21 cellular contexts compared by ENCODE assay signal in genomic region chrX:47915886-47916493, GRCh38.
A peak's percentile ranks its signal among the peaks of the same experiment; 100 is the strongest.
DNase-seq lines count a peak whose midpoint lies in the region; ATAC-seq, FAIRE-seq and TF ChIP-seq lines count a peak whose summit lies in the region.
"Had no signal": no experiment of that assay in that cellular context is flagged by ENCODE, and none has a peak within 500 bp of the region (broad histone marks: within the 10 kb centered on the region; RNA-seq: fewer than 3 reads in every experiment).

No MANE protein-coding gene starts in this region.

- POLR2A ChIA-PET in HepG2 (lab: Yijun Ruan, JAX): no interaction called here

- peak overlapping the region in 2 of 3 donors; percentile 19 to 33 for H3K4me3 ChIP-seq in liver (ENCODE audit: low read depth in 1 of 3, low read length in 3 of 3)
- no peak overlapping the region for H3K4me3 ChIP-seq in HepG2 (replicated peaks in 1 of 3; ENCODE audit: insufficient read depth in 1 of 3, low read depth in 2 of 3, low read length in 3 of 3)
- H3K4me3 ChIP-seq in astrocyte (ENCODE audit: insufficient read depth, low read depth, low read length): no peak overlapping the region
- H3K4me3 ChIP-seq in uterus: no peak overlapping the region
- H3K4me3 ChIP-seq: BLaER1, GM23338, HAP-1 had no signal

- H3K27ac ChIP-seq in liver (ENCODE audit: low read depth in 1 of 2, low read length in 2 of 2): no peak overlapping the region
- H3K27ac ChIP-seq in HepG2 (ENCODE audit: extremely low read length, insufficient read depth, low read length): no peak overlapping the region
- no peak overlapping the region for H3K27ac ChIP-seq in astrocyte (ENCODE audit: low read depth, low read length)
- H3K27ac ChIP-seq in uterus: no peak overlapping the region
- H3K27ac ChIP-seq: 22Rv1, BLaER1, C4-2B had no signal

- no peak for TF ChIP-seq CTCF in liver (IDR thresholded peaks at IDR 0.05; ENCODE audit: low read depth, low read length, missing input control)
- TF ChIP-seq CTCF in HepG2 (CRISPR knock-in tag; IDR thresholded peaks at IDR 0.05): no peak
- TF ChIP-seq CTCF in astrocyte (IDR thresholded peaks at IDR 0.05; ENCODE audit: insufficient read depth, low read depth, low read length): no peak
- no peak for TF ChIP-seq CTCF in endothelial cell (IDR thresholded peaks at IDR 0.05; ENCODE audit: unreplicated experiment)
- TF ChIP-seq CTCF in uterus (IDR thresholded peaks at IDR 0.05): no peak

- H3K4me3 Mint-ChIP-seq in astrocyte (ENCODE audit: unreplicated experiment) (no peak overlapping the region), endothelial cell (ENCODE audit: unreplicated experiment) (peak overlapping the region; percentile 23)
- H3K4me3 Mint-ChIP-seq: B cell; CD4-positive, CD25-positive, alpha-beta regulatory T cell; CD8-positive, alpha-beta T cell; GM23338 had no signal

- CTCF ChIA-PET in HepG2 (lab: Yijun Ruan, JAX; ENCODE audit: low intra/inter-chr PET ratio, low total read pairs): no interaction called here

- H3K27me3 ChIP-seq in liver (ENCODE audit: control insufficient read depth in 4 of 4, insufficient read depth in 4 of 4, low read length in 3 of 4) (no peaks in the 10 kb centered on the region), HepG2 (ENCODE audit: control insufficient read depth in 1 of 2, insufficient read depth in 2 of 2, low read length in 2 of 2) (no peaks in the 10 kb centered on the region), astrocyte (ENCODE audit: insufficient read depth, low read length) (no peaks in the 10 kb centered on the region), uterus (no peaks in the 10 kb centered on the region)

- peaks cover 6 to 59% (median 39%) of the 10 kb centered on the region in 4 donors for H3K9me3 ChIP-seq in liver (ENCODE audit: control insufficient read depth in 4 of 4, low read length in 3 of 4)
- H3K9me3 ChIP-seq in HepG2 (ENCODE audit: low read length): peaks cover 19% of the 10 kb centered on the region; the same call in 1 of the 2 replicates
- peaks cover 8% of the 10 kb centered on the region for H3K9me3 ChIP-seq in astrocyte (ENCODE audit: insufficient read depth, low read depth, low read length)
- H3K9me3 ChIP-seq in uterus: peaks cover 0 to 4% of the 10 kb centered on the region in 2 donors
- H3K9me3 ChIP-seq: Caco-2 had no signal

- no peak for ATAC-seq in HepG2
- ATAC-seq in HG03025 (IDR thresholded peaks at IDR 0.05; ENCODE audit: low FRiP score, unreplicated experiment): no peak
- ATAC-seq: CD8-positive, alpha-beta T cell; GM23338 had no signal

- no TSS peak for BruUV-seq in HepG2 (replicated peaks; lab: Mats Ljungman, UMichigan)

- H3K36me3 ChIP-seq in liver (ENCODE audit: control insufficient read depth in 4 of 4, insufficient read depth in 3 of 4, low read depth in 1 of 4, low read length in 3 of 4) (peaks cover 0 to 17% (median 13%) of the 10 kb centered on the region in 4 donors), HepG2 (replicated peaks in 1 of 2; ENCODE audit: control insufficient read depth in 1 of 2, insufficient read depth in 2 of 2, low read length in 2 of 2) (no peaks in the 10 kb centered on the region), astrocyte (ENCODE audit: insufficient read depth, low read length) (peaks cover 6% of the 10 kb centered on the region), uterus (no peaks in the 10 kb centered on the region)

- intact Hi-C loops in HepG2 (cut with micrococcal nuclease; ENCODE audit: unreplicated experiment): no loop called here
- intact Hi-C loops in uterus (cut with DNase I; ENCODE audit: low total_unique reads): no loop called here

- DNase-seq in HepG2 (ENCODE audit: low spot score) (no peak), astrocyte (ENCODE audit: low read depth) (no peak), endothelial cell (ENCODE audit: low spot score) (no peak), uterus (no peak)
- DNase-seq: Caco-2; CD4-positive, CD25-positive, alpha-beta regulatory T cell; CD8-positive, alpha-beta T cell; DMS153; DND-41 had no signal

- no peak overlapping the region for H3K9ac ChIP-seq in liver (ENCODE audit: low read depth in 1 of 2, low read length in 2 of 2)
- no peak overlapping the region for H3K9ac ChIP-seq in HepG2 (ENCODE audit: insufficient read depth, low read depth, low read length)
- no peak overlapping the region for H3K9ac ChIP-seq in astrocyte (ENCODE audit: low read length)
- H3K9ac ChIP-seq: BLaER1 had no signal

- no peak overlapping the region for H3K4me2 ChIP-seq in HepG2 (ENCODE audit: low read depth, low read length)
- H3K4me2 ChIP-seq in astrocyte (ENCODE audit: low read length): no peak overlapping the region
- H3K4me2 ChIP-seq: BLaER1, GM23338 had no signal

- no peaks in the 10 kb centered on the region for H3K4me1 Mint-ChIP-seq in astrocyte (ENCODE audit: low read depth, unreplicated experiment)
- no peaks in the 10 kb centered on the region for H3K4me1 Mint-ChIP-seq in endothelial cell (ENCODE audit: unreplicated experiment)
- H3K4me1 Mint-ChIP-seq: B cell; CD4-positive, CD25-positive, alpha-beta regulatory T cell; GM23338 had no signal

- TF ChIP-seq POLR2A in HepG2 (IDR thresholded peaks at IDR 0.05; ENCODE audit: insufficient read depth in 1 of 2, low read depth in 2 of 2, low read length in 2 of 2) (no peak), uterus (IDR thresholded peaks at IDR 0.05) (no peak)

- peaks cover 27% of the 10 kb centered on the region for H3K9me3 Mint-ChIP-seq in astrocyte (ENCODE audit: unreplicated experiment)
- H3K9me3 Mint-ChIP-seq in endothelial cell (ENCODE audit: unreplicated experiment): no peaks in the 10 kb centered on the region

- H2AFZ ChIP-seq in HepG2 (ENCODE audit: low read length): no peak overlapping the region
- no peak overlapping the region for H2AFZ ChIP-seq in astrocyte (ENCODE audit: low read depth, low read length)
- H2AFZ ChIP-seq: GM23338 had no signal

- H4K20me1 ChIP-seq in HepG2 (ENCODE audit: insufficient read depth, low read length) (no peaks in the 10 kb centered on the region), astrocyte (ENCODE audit: insufficient read depth, low read length) (no peaks in the 10 kb centered on the region)
- H4K20me1 ChIP-seq: BLaER1 had no signal

- FAIRE-seq in HepG2 (lab: Jason Lieb, UNC): no peak
- FAIRE-seq in astrocyte (lab: Jason Lieb, UNC): peak; percentile 56
- FAIRE-seq: A204.1, G401.6, GM12892, H54 had no signal

- no peak overlapping the region for H3K27ac Mint-ChIP-seq in astrocyte (ENCODE audit: unreplicated experiment)
- no peak overlapping the region for H3K27ac Mint-ChIP-seq in endothelial cell (ENCODE audit: unreplicated experiment)
- H3K27ac Mint-ChIP-seq: B cell; CD4-positive, CD25-positive, alpha-beta regulatory T cell; CD8-positive, alpha-beta T cell; GM23338 had no signal

- 96% methylated on average over 2 of the region's 2 CpGs for WGBS in liver
- 77% methylated on average over 2 of the region's 2 CpGs for WGBS in HepG2 (ENCODE audit: low lambda C conversion rate)

- TF ChIP-seq RAD21 in liver (IDR thresholded peaks at IDR 0.05) (no peak), HepG2 (CRISPR knock-in tag; IDR thresholded peaks at IDR 0.05) (no peak)

- H3K79me2 ChIP-seq in HepG2 (ENCODE audit: insufficient read depth, low read length) (no peaks in the 10 kb centered on the region), astrocyte (ENCODE audit: insufficient read depth, low read length) (no peaks in the 10 kb centered on the region)

- H3K4me1 ChIP-seq in liver (ENCODE audit: control insufficient read depth in 4 of 4, insufficient read depth in 4 of 4, low read length in 3 of 4): no peaks in the 10 kb centered on the region
- H3K4me1 ChIP-seq in HepG2 (ENCODE audit: insufficient read depth, low read length): no peaks in the 10 kb centered on the region
- H3K4me1 ChIP-seq in astrocyte (ENCODE audit: insufficient read depth, low read length): no peaks in the 10 kb centered on the region
- H3K4me1 ChIP-seq in uterus: no peaks in the 10 kb centered on the region
- H3K4me1 ChIP-seq: BLaER1, Caco-2 had no signal

- in situ Hi-C loops in HepG2 (cut with HindIII; ENCODE audit: extremely low pct_ligation_motif_present, low pct_unique_long_range_greater_than_20kb): no loop called here

- TF ChIP-seq EP300 in HepG2 (IDR thresholded peaks at IDR 0.05; ENCODE audit: low read depth in 2 of 2, low read length in 2 of 2): no peak
- no peak for TF ChIP-seq EP300 in HepG2 (CRISPR knock-in tag; IDR thresholded peaks at IDR 0.05; ENCODE audit: borderline replicate concordance)

- no peaks in the 10 kb centered on the region for H3K27me3 Mint-ChIP-seq in astrocyte (ENCODE audit: low read depth, unreplicated experiment)
- H3K27me3 Mint-ChIP-seq in endothelial cell (ENCODE audit: unreplicated experiment): no peaks in the 10 kb centered on the region
- H3K27me3 Mint-ChIP-seq: B cell; CD4-positive, CD25-positive, alpha-beta regulatory T cell had no signal

- H3K36me3 Mint-ChIP-seq in astrocyte (ENCODE audit: low read depth, unreplicated experiment) (peaks cover 21% of the 10 kb centered on the region), endothelial cell (ENCODE audit: low read depth, unreplicated experiment) (peaks cover 29% of the 10 kb centered on the region)

TF ChIP-seq in liver, 16 proteins besides CTCF, POLR2A, EP300 and RAD21:
- no peak for TF ChIP-seq GABPA (IDR thresholded peaks at IDR 0.05 in 1 of 2, conservative IDR thresholded peaks at IDR 0.05 in 1 of 2)
- TF ChIP-seq EGR1 (IDR thresholded peaks at IDR 0.05; ENCODE audit: low read depth in 2 of 2): no peak
- no peak for TF ChIP-seq HNF4G (IDR thresholded peaks at IDR 0.05)
- TF ChIP-seq TAF1 (conservative IDR thresholded peaks at IDR 0.05): no peak

TF ChIP-seq in HepG2, 621 proteins besides CTCF, POLR2A, EP300 and RAD21:
- TF ChIP-seq SIX1 (CRISPR knock-in tag; IDR thresholded peaks at IDR 0.05; ENCODE audit: borderline replicate concordance): no peak
- no peak for TF ChIP-seq ZNF782 (CRISPR knock-in tag; IDR thresholded peaks at IDR 0.05; ENCODE audit: borderline replicate concordance)
- no peak for TF ChIP-seq SMARCE1 (IDR thresholded peaks at IDR 0.05; ENCODE audit: borderline replicate concordance)
- TF ChIP-seq ZKSCAN1 (IDR thresholded peaks at IDR 0.05; ENCODE audit: low read length): no peak
- TF ChIP-seq GLI4 (CRISPR knock-in tag; IDR thresholded peaks at IDR 0.05; ENCODE audit: borderline replicate concordance): no peak
- no peak for TF ChIP-seq TAF15 (IDR thresholded peaks at IDR 0.05; ENCODE audit: low read depth, low read length, poor library complexity, severe bottlenecking)
- TF ChIP-seq FOXO4 (CRISPR knock-in tag; conservative IDR thresholded peaks at IDR 0.05): no peak

Comparison
In these comparisons a context has a peak if more than half of its experiments do, and no peak if none do; other contexts are left out.
1. H3K4me3 ChIP-seq: peak in liver (2 of 3); none in HepG2 (0 of 3), astrocyte (single experiment) and uterus (0 of 2).